ENCODE assay signal across 14 cellular contexts in genomic region chr11:11415786-11416390, GRCh38.
DNase-seq lines count a peak whose midpoint lies in the region; ATAC-seq and TF ChIP-seq lines count a peak whose summit lies in the region.
"Had no signal": no experiment of that assay in that cellular context is flagged by ENCODE, and none has a peak within 500 bp of the region (broad histone marks: within the 10 kb centered on the region; RNA-seq: fewer than 3 reads in every experiment).

No MANE protein-coding gene starts in this region.

- TF ChIP-seq CTCF in cardiac muscle cell (IDR thresholded peaks at IDR 0.05; ENCODE audit: low read depth, low read length) = no peak
- TF ChIP-seq CTCF in tibial artery (IDR thresholded peaks at IDR 0.05) = no peak

- H3K4me3 ChIP-seq in cardiac muscle cell (no peak overlapping the region), muscle layer of colon (ENCODE audit: low read depth in 1 of 2, low read length in 2 of 2) (no peak overlapping the region), tibial artery (no peak overlapping the region)
- H3K4me3 ChIP-seq in effector memory CD4-positive, alpha-beta T cell (ENCODE audit: insufficient read depth, low read depth, low read length, poor library complexity, severe bottlenecking) = no peak overlapping the region
- H3K4me3 ChIP-seq: body of pancreas had no signal

- no peak overlapping the region for H3K27ac ChIP-seq in cardiac muscle cell
- peak overlapping the region; percentile 13 for H3K27ac ChIP-seq in caudate nucleus (ENCODE audit: low read depth, low read length)
- peak overlapping the region; percentile 45 for H3K27ac ChIP-seq in muscle layer of colon (ENCODE audit: low read depth, low read length)
- H3K27ac ChIP-seq in tibial artery = peak overlapping the region; percentile 76 to 77
- no peak overlapping the region for H3K27ac ChIP-seq in effector memory CD4-positive, alpha-beta T cell (ENCODE audit: insufficient read depth, low read length, poor library complexity, severe bottlenecking)
- H3K27ac ChIP-seq: body of pancreas had no signal

- H3K36me3 ChIP-seq in cardiac muscle cell = no peaks in the 10 kb centered on the region
- no peaks in the 10 kb centered on the region for H3K36me3 ChIP-seq in muscle layer of colon (ENCODE audit: insufficient read depth, low read length)
- no peaks in the 10 kb centered on the region for H3K36me3 ChIP-seq in tibial artery
- no peaks in the 10 kb centered on the region for H3K36me3 ChIP-seq in effector memory CD4-positive, alpha-beta T cell (ENCODE audit: control insufficient read depth, insufficient read depth, low read length)

- no peak overlapping the region for H3K9ac ChIP-seq in muscle layer of colon (ENCODE audit: low read length)

- intact Hi-C loops in Right ventricle myocardium superior (cut with DNase I) (no loop called here), tibial artery (cut with DNase I; ENCODE audit: low total_unique reads) (loop anchor here (10.0 kb wide), 1 partner anchor 109 kb away; no protein-coding TSS in a partner anchor)

- DNase-seq in cardiac muscle cell (ENCODE audit: low read depth in 1 of 2, low spot score in 1 of 2) (peak; percentile 33 to 46), Right ventricle myocardium superior (no peak), caudate nucleus (lab: John Stamatoyannopoulos, UW) (peak in 1 of 61 donors; percentile 25), tibial artery (no peak), NK-92 (lab: John Stamatoyannopoulos, UW; ENCODE audit: unreplicated experiment) (no peak), G401 (ENCODE audit: low spot score) (no peak)
- no peak for DNase-seq in effector memory CD4-positive, alpha-beta T cell
- DNase-seq: 8988T; CD8-positive, alpha-beta memory T cell; NCI-H1048; stimulated activated CD4-positive, alpha-beta T cell treated with anti-CD3 and anti-CD28 coated beads, Interleukin-4, amount 100 ng/mL, for 24 hours had no signal

- H3K27me3 ChIP-seq in cardiac muscle cell (no peaks in the 10 kb centered on the region), muscle layer of colon (ENCODE audit: control insufficient read depth in 1 of 2, insufficient read depth in 2 of 2, low read length in 2 of 2) (no peaks in the 10 kb centered on the region), tibial artery (no peaks in the 10 kb centered on the region)
- no peaks in the 10 kb centered on the region for H3K27me3 ChIP-seq in effector memory CD4-positive, alpha-beta T cell (replicated peaks; ENCODE audit: control insufficient read depth, insufficient read depth, low read length, poor library complexity, severe bottlenecking)
- H3K27me3 ChIP-seq: body of pancreas had no signal

- no peak for ATAC-seq in Right ventricle myocardium superior (ENCODE audit: poor library complexity)
- ATAC-seq: body of pancreas; natural killer cell treated with Interleukin-12 subunit alpha and Interleukin-12 subunit beta and Interleukin-15 and Interleukin-18, amount 100 ng/mL, for 72 hours had no signal

- in situ Hi-C loops in G401 (cut with HindIII; ENCODE audit: low sequenced_read_pairs) = no loop called here

- peaks cover 6% of the 10 kb centered on the region for H3K4me1 ChIP-seq in cardiac muscle cell (ENCODE audit: low read depth)
- H3K4me1 ChIP-seq in muscle layer of colon (ENCODE audit: insufficient read depth, low read length) = peaks cover 14% of the 10 kb centered on the region
- H3K4me1 ChIP-seq in tibial artery = peaks cover 0 to 33% (median 28%) of the 10 kb centered on the region in 4 donors
- no peaks in the 10 kb centered on the region for H3K4me1 ChIP-seq in effector memory CD4-positive, alpha-beta T cell (ENCODE audit: control insufficient read depth, insufficient read depth, low read length, poor library complexity, severe bottlenecking)

- H3K9me3 ChIP-seq in cardiac muscle cell (ENCODE audit: low read depth) (no peaks in the 10 kb centered on the region), muscle layer of colon (ENCODE audit: low read length) (no peaks in the 10 kb centered on the region), tibial artery (no peaks in the 10 kb centered on the region)
- no peaks in the 10 kb centered on the region for H3K9me3 ChIP-seq in effector memory CD4-positive, alpha-beta T cell (ENCODE audit: control insufficient read depth, low read length)
- H3K9me3 ChIP-seq: body of pancreas had no signal

Comparison
In these comparisons a context has a peak if more than half of its experiments do, and no peak if none do; other contexts are left out.
1. DNase-seq: peak in cardiac muscle cell (2 of 2); none in Right ventricle myocardium superior (single experiment), tibial artery (0 of 2), NK-92 (single experiment), effector memory CD4-positive, alpha-beta T cell (0 of 3) and G401 (single experiment).
2. H3K27ac ChIP-seq: peak in caudate nucleus (single experiment), muscle layer of colon (single experiment) and tibial artery (2 of 2); none in cardiac muscle cell (single experiment) and effector memory CD4-positive, alpha-beta T cell (single experiment).